Comparison of ENCODE assay signal across 8 cellular contexts in the genomic region with DNA sequence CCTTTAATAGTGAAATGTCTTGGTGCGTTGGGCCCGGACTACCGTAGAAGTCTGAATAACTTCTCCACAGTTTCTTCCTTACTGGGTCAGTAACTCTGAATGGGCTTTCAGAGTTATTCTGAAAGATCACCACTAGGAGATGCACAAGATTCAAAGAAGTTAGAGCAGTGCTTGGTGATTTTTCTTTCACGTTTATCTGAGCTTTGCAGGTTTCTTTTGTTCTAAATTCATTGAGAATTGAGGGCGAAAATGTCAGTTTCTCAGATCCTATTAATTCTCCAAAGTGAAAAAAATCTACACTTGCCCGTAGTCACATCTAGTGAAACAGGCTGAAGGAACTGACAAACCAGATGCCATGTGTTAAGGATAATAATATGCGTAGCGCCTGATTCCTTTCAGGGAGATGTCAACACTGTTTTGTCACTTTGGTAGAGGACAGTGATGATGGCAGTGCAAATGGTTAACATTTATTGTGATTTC.
DNase-seq lines count a peak whose midpoint lies in the region; ATAC-seq, FAIRE-seq and TF ChIP-seq lines count a peak whose summit lies in the region.

No MANE protein-coding gene starts in this region.

- peaks cover 4 to 9% (median 6%) of the 10 kb centered on the region in 3 donors for H3K27me3 Mint-ChIP-seq in naive B cell

- peak overlapping the region in 1 of 6 donors; percentile 15 for H3K27ac Mint-ChIP-seq in naive B cell

- H3K9me3 ChIP-seq in SJCRH30 (replicated peaks) = no peaks in the 10 kb centered on the region

- peaks cover 28% of the 10 kb centered on the region for H3K4me1 ChIP-seq in SJCRH30

- H3K4me3 Mint-ChIP-seq in naive B cell = no peak overlapping the region

- no peaks in the 10 kb centered on the region for H3K36me3 ChIP-seq in SJCRH30

- no peak overlapping the region for H3K4me3 ChIP-seq in SJCRH30

- no peaks in the 10 kb centered on the region for H3K9me3 Mint-ChIP-seq in naive B cell

- FAIRE-seq in GM18507 (lab: Jason Lieb, UNC) = peak; percentile 84

- TF ChIP-seq POLR2A in erythroblast (IDR thresholded peaks at IDR 0.05; ENCODE audit: low read length) = no peak

- H3K27me3 ChIP-seq in SJCRH30 = no peaks in the 10 kb centered on the region

- peak overlapping the region; percentile 8; the same call in 1 of the 2 replicates for H3K27ac ChIP-seq in SJCRH30

- peak; percentile 61 to 69 for ATAC-seq in naive B cell (ENCODE audit: low read depth in 2 of 2)
- no peak for ATAC-seq in HG03469 (IDR thresholded peaks at IDR 0.05; ENCODE audit: unreplicated experiment)

- DNase-seq in Ammon's horn (ENCODE audit: low spot score) = peak; percentile 44
- peak; percentile 54 for DNase-seq in GM18507 (ENCODE audit: extremely low spot score, insufficient read length, low read depth)
- DNase-seq in MV-4-11 (lab: John Stamatoyannopoulos, UW) = peak; percentile 66
- peak in 1 of 2 experiments; percentile 87 for DNase-seq in SJCRH30
- peak; percentile 38 to 43 for DNase-seq in erythroblast (lab: John Stamatoyannopoulos, UW)
- DNase-seq in naive B cell = peak; percentile 40
- DNase-seq in activated effector memory CD4-positive, alpha-beta T cell treated with Interleukin-2 at 50 U/mL for 16 hours = no peak

- H3K36me3 Mint-ChIP-seq in naive B cell = no peaks in the 10 kb centered on the region

- peaks cover 0 to 5% (median 3%) of the 10 kb centered on the region in 3 donors for H3K4me1 Mint-ChIP-seq in naive B cell
